ENCODE assay signal across 29 cellular contexts in genomic region chr17:75521951-75522727, GRCh38. TPM values are rescaled to one million over a fixed set of nuclear protein-coding genes. Genes with fewer than 3 reads are reported as not detected.
A peak's percentile ranks its signal among the peaks of the same experiment; 100 is the strongest.
DNase-seq lines count a peak whose midpoint lies in the region; ATAC-seq and TF ChIP-seq lines count a peak whose summit lies in the region.
"Had no signal": no experiment of that assay in that cellular context is flagged by ENCODE, and none has a peak within 500 bp of the region (broad histone marks: within the 10 kb centered on the region; RNA-seq: fewer than 3 reads in every experiment).

No MANE protein-coding gene starts in this region.

- no peaks in the 10 kb centered on the region for H3K9me3 Mint-ChIP-seq in chondrocyte (ENCODE audit: low read depth)
- H3K9me3 Mint-ChIP-seq: activated CD4-positive, alpha-beta memory T cell treated with anti-CD3 and anti-CD28 coated beads, Interleukin-2, amount 10 ng/mL, durations not matched to agents 7 days and 5 days; activated naive CD4-positive, alpha-beta T cell treated with anti-CD3 and anti-CD28 coated beads for 36 hours; stimulated activated naive CD8-positive, alpha-beta T cell treated with anti-CD3 and anti-CD28 coated beads, Interleukin-15, Interleukin-2, amounts not matched to agents 100 ng/mL and 50 ng/mL, for 24 hours had no signal

- H3K4me1 Mint-ChIP-seq in chondrocyte (ENCODE audit: low read depth) = peaks cover 13% of the 10 kb centered on the region

- peaks cover 2% of the 10 kb centered on the region for H3K27me3 Mint-ChIP-seq in chondrocyte (ENCODE audit: low read depth)
- H3K27me3 Mint-ChIP-seq: T-helper 17 cell had no signal

- peaks cover 4% of the 10 kb centered on the region for H3K36me3 Mint-ChIP-seq in chondrocyte (ENCODE audit: low read depth)

- TF ChIP-seq CTCF in chondrocyte (IDR thresholded peaks at IDR 0.05) = no peak

- DNase-seq in CD1c-positive myeloid dendritic cell (ENCODE audit: extremely low spot score) = peak; percentile 7
- peak; percentile 74 for DNase-seq in M059J (ENCODE audit: low read depth)
- DNase-seq in chondrocyte (ENCODE audit: low spot score) = peak; percentile 88
- DNase-seq in non-pigmented ciliary epithelial cell (ENCODE audit: low read depth) = peak; percentile 34
- no peak for DNase-seq in stimulated activated CD4-positive, alpha-beta T cell treated with anti-CD3 and anti-CD28 coated beads, Interleukin-2, amount 100 ng/mL, for 24 hours
- no peak for DNase-seq in NCI-H526 treated with DMSO at 0.1 percent for 48 hours (lab: John Stamatoyannopoulos, UW)
- no peak for DNase-seq in dermis blood vessel endothelial cell
- DNase-seq: ACHN; activated CD4-positive, alpha-beta memory T cell treated with anti-CD3 and anti-CD28 coated beads, Interleukin-2, amount 10 ng/mL, durations not matched to agents 7 days and 5 days; activated CD4-positive, CD25-positive, alpha-beta regulatory T cell treated with anti-CD3 and anti-CD28 coated beads, Interleukin-2, amount 50 U/mL, for 72 hours; activated CD8-positive, alpha-beta memory T cell treated with anti-CD3 and anti-CD28 coated beads, Interleukin-2, amount 50 U/mL, for 4 hours; activated naive CD4-positive, alpha-beta T cell treated with anti-CD3 and anti-CD28 coated beads for 36 hours; BE2C; brain microvascular endothelial cell; DMS153; HCEC 1CT; hypothalamus; left cardiac atrium; NCI-H1092; NCI-H187 treated with DMSO at 0.1 percent for 48 hours; NCI-H524 treated with DMSO at 0.1 percent for 48 hours; posterior cingulate gyrus; Right ventricle myocardium superior; stimulated activated CD4-positive, alpha-beta T cell treated with anti-CD3 and anti-CD28 coated beads, Interleukin-1b, Interleukin-23, amount 100 ng/mL, for 48 hours; T-helper 17 cell; testis; uterus had no signal

- no peak overlapping the region for H3K27ac Mint-ChIP-seq in chondrocyte (ENCODE audit: unreplicated experiment)
- H3K27ac Mint-ChIP-seq: activated CD4-positive, alpha-beta memory T cell treated with anti-CD3 and anti-CD28 coated beads, Interleukin-2, amount 10 ng/mL, durations not matched to agents 7 days and 5 days; activated naive CD4-positive, alpha-beta T cell treated with anti-CD3 and anti-CD28 coated beads for 36 hours; stimulated activated naive CD8-positive, alpha-beta T cell treated with anti-CD3 and anti-CD28 coated beads, Interleukin-15, Interleukin-2, amounts not matched to agents 100 ng/mL and 50 ng/mL, for 24 hours; T-helper 17 cell had no signal

- ATAC-seq in HG03460 (IDR thresholded peaks at IDR 0.05; ENCODE audit: unreplicated experiment) = no peak
- ATAC-seq: left cardiac atrium, T-helper 17 cell had no signal

- H3K4me3 Mint-ChIP-seq in chondrocyte (ENCODE audit: unreplicated experiment) = no peak overlapping the region
- H3K4me3 Mint-ChIP-seq: activated CD4-positive, alpha-beta memory T cell treated with anti-CD3 and anti-CD28 coated beads, Interleukin-2, amount 10 ng/mL, durations not matched to agents 7 days and 5 days; activated naive CD4-positive, alpha-beta T cell treated with anti-CD3 and anti-CD28 coated beads for 36 hours; stimulated activated naive CD8-positive, alpha-beta T cell treated with anti-CD3 and anti-CD28 coated beads, Interleukin-15, Interleukin-2, amounts not matched to agents 100 ng/mL and 50 ng/mL, for 24 hours; T-helper 17 cell had no signal

RNA-seq across cellular contexts. Expression of gene LLGL2, which starts 3.4 kb away (rescaled TPM):
- 4.1 and 4.5 TPM in 2 replicates for total RNA-seq in M059J (2014; rRNA removed; shearing (Covaris generic))
- total RNA-seq in chondrocyte = 1.4 to 1.8 TPM (median 1.5 TPM) in 3 replicates
- 14.8 and 21.9 TPM in 2 replicates for total RNA-seq in dermis blood vessel endothelial cell

RNA-seq across cellular contexts. Expression of gene TSEN54, which starts 5.8 kb away (rescaled TPM):
- 14.9 and 22.7 TPM in 2 replicates for total RNA-seq in M059J (2014; rRNA removed; shearing (Covaris generic))
- total RNA-seq in chondrocyte = 11.0 to 14.6 TPM (median 12.2 TPM) in 3 replicates
- total RNA-seq in dermis blood vessel endothelial cell = 14.5 and 16.8 TPM in 2 replicates

RNA-seq across cellular contexts. Expression of gene CASKIN2, which starts 6.8 kb away (rescaled TPM):
- 4.8 and 8.9 TPM in 2 replicates for total RNA-seq in M059J (2014; rRNA removed; shearing (Covaris generic))
- total RNA-seq in chondrocyte (27.1 to 30.4 TPM (median 30.3 TPM) in 3 replicates), dermis blood vessel endothelial cell (12.1 and 30.4 TPM in 2 replicates)

Comparison
In these comparisons a context has a peak if more than half of its experiments do, and no peak if none do; other contexts are left out.
1. DNase-seq: peak in CD1c-positive myeloid dendritic cell (single experiment), M059J (single experiment), chondrocyte (single experiment) and non-pigmented ciliary epithelial cell (single experiment); none in stimulated activated CD4-positive, alpha-beta T cell treated with anti-CD3 and anti-CD28 coated beads, Interleukin-2, amount 100 ng/mL, for 24 hours (0 of 2), NCI-H526 treated with DMSO at 0.1 percent for 48 hours (single experiment) and dermis blood vessel endothelial cell (single experiment).